9 cellular contexts compared by ENCODE assay signal in genomic region chr16:67249178-67249759, GRCh38. TPM values are rescaled to one million over a fixed set of nuclear protein-coding genes. Genes with fewer than 3 reads are reported as not detected.
DNase-seq lines count a peak whose midpoint lies in the region; ATAC-seq and TF ChIP-seq lines count a peak whose summit lies in the region.
"Had no signal": no experiment of that assay in that cellular context is flagged by ENCODE, and none has a peak within 500 bp of the region (broad histone marks: within the 10 kb centered on the region; RNA-seq: fewer than 3 reads in every experiment).

No MANE protein-coding gene starts in this region.

- peaks cover 9% of the 10 kb centered on the region for H3K27me3 Mint-ChIP-seq in activated T-cell treated with anti-CD3 and anti-CD28 coated beads, Interleukin-2, amount 50 U/mL, for 4 hours (ENCODE audit: low read depth)
- H3K27me3 Mint-ChIP-seq in activated naive CD8-positive, alpha-beta T cell treated with anti-CD3 and anti-CD28 coated beads, Interleukin-2, amount 10 ng/mL, durations not matched to agents 7 days and 5 days = peaks cover 13% of the 10 kb centered on the region

- peak overlapping the region; percentile 75 for H3K4me3 Mint-ChIP-seq in activated T-cell treated with anti-CD3 and anti-CD28 coated beads, Interleukin-2, amount 50 U/mL, for 4 hours
- peak overlapping the region; percentile 81 for H3K4me3 Mint-ChIP-seq in activated naive CD8-positive, alpha-beta T cell treated with anti-CD3 and anti-CD28 coated beads, Interleukin-2, amount 10 ng/mL, durations not matched to agents 7 days and 5 days

- peaks cover 0 to 39% (median 28%) of the 10 kb centered on the region in 4 donors for H3K4me1 ChIP-seq in tibial nerve

- POLR2A ChIA-PET in activated naive CD8-positive, alpha-beta T cell treated with anti-CD3 and anti-CD28 coated beads, Interleukin-2, amount 10 ng/mL, durations not matched to agents 7 days and 5 days (lab: Charles Lee) = interaction anchor here (1.0 to 9.4 kb wide), 4 partner anchors 21 to 231 kb away, joined by 3 to 130 read pairs (median 3); partner anchors contain the start of genes ATP6V0D1 and TMEM208

- peak overlapping the region; percentile 22 to 67 (median 46) for H3K4me3 ChIP-seq in tibial nerve

- no peak for TF ChIP-seq POLR2A in tibial nerve (IDR thresholded peaks at IDR 0.05)

- H3K27me3 ChIP-seq in tibial nerve = peaks cover 0 to 9% of the 10 kb centered on the region in 2 donors

- H3K4me1 Mint-ChIP-seq in activated T-cell treated with anti-CD3 and anti-CD28 coated beads, Interleukin-2, amount 50 U/mL, for 4 hours (ENCODE audit: low read depth) = peaks cover 38% of the 10 kb centered on the region
- peaks cover 30% of the 10 kb centered on the region for H3K4me1 Mint-ChIP-seq in activated naive CD8-positive, alpha-beta T cell treated with anti-CD3 and anti-CD28 coated beads, Interleukin-2, amount 10 ng/mL, durations not matched to agents 7 days and 5 days

- no peaks in the 10 kb centered on the region for H3K9me3 Mint-ChIP-seq in activated T-cell treated with anti-CD3 and anti-CD28 coated beads, Interleukin-2, amount 50 U/mL, for 4 hours
- H3K9me3 Mint-ChIP-seq in activated naive CD8-positive, alpha-beta T cell treated with anti-CD3 and anti-CD28 coated beads, Interleukin-2, amount 10 ng/mL, durations not matched to agents 7 days and 5 days = no peaks in the 10 kb centered on the region

- 21 to 28% methylated on average over 11 to 13 of the region's 18 CpGs for WGBS in tibial nerve, 2 donors

- no peak for TF ChIP-seq CTCF in tibial nerve (IDR thresholded peaks at IDR 0.05)

- no peak overlapping the region for H3K27ac ChIP-seq in tibial nerve
- H3K27ac ChIP-seq: body of pancreas had no signal

- no peaks in the 10 kb centered on the region for H3K9me3 ChIP-seq in tibial nerve
- H3K9me3 ChIP-seq: body of pancreas had no signal

- no peak for TF ChIP-seq EP300 in tibial nerve (IDR thresholded peaks at IDR 0.05)

- no peak for DNase-seq in activated T-cell treated with anti-CD3 and anti-CD28 coated beads, Interleukin-2, amount 50 U/mL, for 4 hours
- DNase-seq in activated T-cell treated with anti-CD3 and anti-CD28 coated beads, Interleukin-2, amount 50 U/mL, for 1 hour = no peak
- DNase-seq in activated naive CD8-positive, alpha-beta T cell treated with anti-CD3 and anti-CD28 coated beads, Interleukin-2, amount 10 ng/mL, durations not matched to agents 7 days and 5 days = no peak
- peak; percentile 13 for DNase-seq in left kidney (ENCODE audit: low read depth, low spot score)
- no peak for DNase-seq in tibial nerve (ENCODE audit: low spot score in 2 of 2)
- no peak for DNase-seq in NCI-H446 (lab: John Stamatoyannopoulos, UW)
- no peak for DNase-seq in NCI-H82 treated with DMSO at 0.1 percent for 48 hours (lab: John Stamatoyannopoulos, UW; ENCODE audit: unreplicated experiment)
- DNase-seq: body of pancreas had no signal

- no peaks in the 10 kb centered on the region for H3K36me3 ChIP-seq in tibial nerve

- no peaks in the 10 kb centered on the region for H3K36me3 Mint-ChIP-seq in activated T-cell treated with anti-CD3 and anti-CD28 coated beads, Interleukin-2, amount 50 U/mL, for 4 hours (ENCODE audit: insufficient read depth)
- H3K36me3 Mint-ChIP-seq in activated naive CD8-positive, alpha-beta T cell treated with anti-CD3 and anti-CD28 coated beads, Interleukin-2, amount 10 ng/mL, durations not matched to agents 7 days and 5 days = no peaks in the 10 kb centered on the region

- peak overlapping the region; percentile 82 for H3K27ac Mint-ChIP-seq in activated naive CD8-positive, alpha-beta T cell treated with anti-CD3 and anti-CD28 coated beads, Interleukin-2, amount 10 ng/mL, durations not matched to agents 7 days and 5 days

- ATAC-seq in activated T-cell treated with anti-CD3 and anti-CD28 coated beads, Interleukin-2, amount 50 U/mL, for 4 hours = no peak
- ATAC-seq in activated naive CD8-positive, alpha-beta T cell treated with anti-CD3 and anti-CD28 coated beads, Interleukin-2, amount 10 ng/mL, durations not matched to agents 7 days and 5 days (ENCODE audit: low read depth) = no peak
- ATAC-seq in GM21515 (IDR thresholded peaks at IDR 0.05; ENCODE audit: unreplicated experiment) = no peak
- ATAC-seq: body of pancreas had no signal

RNA-seq across cellular contexts. Expression of gene SLC9A5, which starts 0.5 kb away (rescaled TPM):
- total RNA-seq in activated T-cell treated with anti-CD3 and anti-CD28 coated beads, Interleukin-2, amount 50 U/mL, for 4 hours = 1 to 10 TPM; 3.2 to 4.0 (median 3.6) TPM
- 1 to 10 TPM; 3.5 to 4.5 TPM for total RNA-seq in activated naive CD8-positive, alpha-beta T cell treated with anti-CD3 and anti-CD28 coated beads, Interleukin-2, amount 10 ng/mL, durations not matched to agents 7 days and 5 days
- total RNA-seq in tibial nerve = 1 to 10 TPM in 3 of 4 donors, under 1 TPM in 1; 0.59 to 2.0 (median 1.5) TPM

RNA-seq across cellular contexts. Expression of gene FHOD1, which starts 2.0 kb away (rescaled TPM):
- 10 to 100 TPM; 64.0 to 86.6 (median 70.3) TPM for total RNA-seq in activated T-cell treated with anti-CD3 and anti-CD28 coated beads, Interleukin-2, amount 50 U/mL, for 4 hours
- total RNA-seq in activated naive CD8-positive, alpha-beta T cell treated with anti-CD3 and anti-CD28 coated beads, Interleukin-2, amount 10 ng/mL, durations not matched to agents 7 days and 5 days = 10 to 100 TPM; 92.2 to 92.8 TPM
- total RNA-seq in tibial nerve = 10 to 100 TPM; 17.3 to 45.3 (median 25.5) TPM

RNA-seq across cellular contexts. Expression of gene TMEM208, which starts 22.3 kb away (rescaled TPM):
- total RNA-seq in activated T-cell treated with anti-CD3 and anti-CD28 coated beads, Interleukin-2, amount 50 U/mL, for 4 hours = 100 to 1,000 TPM; 109 to 130 (median 124) TPM
- total RNA-seq in activated naive CD8-positive, alpha-beta T cell treated with anti-CD3 and anti-CD28 coated beads, Interleukin-2, amount 10 ng/mL, durations not matched to agents 7 days and 5 days = 10 to 100 TPM; 30.3 to 30.5 TPM
- 10 to 100 TPM; 28.0 to 47.6 (median 41.2) TPM for total RNA-seq in tibial nerve

RNA-seq across cellular contexts. Expression of gene PLEKHG4, which starts 30.1 kb away (rescaled TPM):
- total RNA-seq in activated T-cell treated with anti-CD3 and anti-CD28 coated beads, Interleukin-2, amount 50 U/mL, for 4 hours = 10 to 100 TPM; 30.0 to 41.6 (median 37.0) TPM
- 10 to 100 TPM; 15.7 to 18.2 TPM for total RNA-seq in activated naive CD8-positive, alpha-beta T cell treated with anti-CD3 and anti-CD28 coated beads, Interleukin-2, amount 10 ng/mL, durations not matched to agents 7 days and 5 days
- total RNA-seq in tibial nerve = 10 to 100 TPM; 25.6 to 42.4 (median 34.6) TPM

RNA-seq across cellular contexts. Expression of gene ELMO3, which starts 50.3 kb away (rescaled TPM):
- 1 to 10 TPM; 5.1 to 5.9 (median 5.3) TPM for total RNA-seq in activated T-cell treated with anti-CD3 and anti-CD28 coated beads, Interleukin-2, amount 50 U/mL, for 4 hours
- total RNA-seq in activated naive CD8-positive, alpha-beta T cell treated with anti-CD3 and anti-CD28 coated beads, Interleukin-2, amount 10 ng/mL, durations not matched to agents 7 days and 5 days = 1 to 10 TPM; 7.6 to 9.4 TPM
- 10 to 100 TPM in 1 of 4 donors, 1 to 10 TPM in 3; 2.4 to 14.4 (median 4.4) TPM for total RNA-seq in tibial nerve
